ENCODE assay signal across 14 cellular contexts in the genomic region with DNA sequence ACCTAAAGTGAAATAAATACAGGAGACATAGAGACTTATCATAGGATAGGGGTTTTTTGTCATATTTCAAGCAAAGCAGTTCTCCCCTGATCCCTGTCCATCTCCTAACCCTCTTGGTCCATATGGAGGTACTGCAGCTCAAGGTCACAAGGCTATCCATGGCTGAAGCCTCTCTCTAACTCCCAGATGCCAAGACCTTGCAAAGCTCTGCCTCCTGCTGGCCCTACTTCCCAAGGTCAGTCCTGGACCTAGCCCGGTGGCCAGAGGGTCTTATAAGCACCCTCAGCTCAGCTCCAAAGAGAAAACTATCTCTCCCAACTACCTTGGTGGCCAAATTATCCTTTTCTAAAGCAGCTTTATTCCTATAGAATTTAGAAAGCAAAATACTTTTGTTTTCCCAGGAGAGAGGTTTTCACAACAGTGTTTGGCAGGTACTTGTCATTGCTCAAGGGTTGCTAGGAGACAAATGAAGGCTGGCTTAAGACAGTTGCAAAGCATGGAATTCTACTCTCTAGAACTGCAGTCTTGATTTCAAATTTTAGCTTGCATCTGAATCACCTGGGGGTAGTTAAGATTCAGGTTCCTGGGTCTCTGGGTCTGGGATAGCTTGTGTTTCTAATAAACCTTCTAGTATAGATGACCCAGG.
A peak's percentile ranks its signal among the peaks of the same experiment; 100 is the strongest.
DNase-seq lines count a peak whose midpoint lies in the region; ATAC-seq and TF ChIP-seq lines count a peak whose summit lies in the region.
"Had no signal": no experiment of that assay in that cellular context is flagged by ENCODE, and none has a peak within 500 bp of the region (broad histone marks: within the 10 kb centered on the region; RNA-seq: fewer than 3 reads in every experiment).

No MANE protein-coding gene starts in this region.

- no peak for TF ChIP-seq CTCF in activated CD8-positive, alpha-beta T cell treated with anti-CD3 and anti-CD28 coated beads for 36 hours (IDR thresholded peaks at IDR 0.05)
- no peak for TF ChIP-seq CTCF in adrenal gland (IDR thresholded peaks at IDR 0.05)

- H3K9me3 Mint-ChIP-seq in activated CD8-positive, alpha-beta T cell treated with anti-CD3 and anti-CD28 coated beads for 36 hours, result no peaks in the 10 kb centered on the region
- H3K9me3 Mint-ChIP-seq in activated CD8-positive, alpha-beta T cell treated with anti-CD3 and anti-CD28 coated beads, Interleukin-2, amount 10 ng/mL, durations not matched to agents 7 days and 5 days (ENCODE audit: insufficient read depth), result peaks cover 6% of the 10 kb centered on the region
- no peaks in the 10 kb centered on the region for H3K9me3 Mint-ChIP-seq in CD8-positive, alpha-beta memory T cell

- no peak overlapping the region for H3K4me3 ChIP-seq in CD8-positive, alpha-beta memory T cell (ENCODE audit: low read length)
- no peak overlapping the region for H3K4me3 ChIP-seq in adrenal gland
- H3K4me3 ChIP-seq: esophagus muscularis mucosa, upper lobe of right lung had no signal

- WGBS in adrenal gland, 4 donors, result 43 to 78% (median 55%) methylated on average over 1 of the region's 1 CpG

- no peaks in the 10 kb centered on the region for H3K36me3 ChIP-seq in CD8-positive, alpha-beta memory T cell (ENCODE audit: insufficient read depth, low read length)
- H3K36me3 ChIP-seq in adrenal gland (replicated peaks in 1 of 2), result no peaks in the 10 kb centered on the region
- H3K36me3 ChIP-seq: esophagus muscularis mucosa, upper lobe of right lung had no signal

- TF ChIP-seq POLR2A in adrenal gland (IDR thresholded peaks at IDR 0.05), result no peak

- CTCF ChIA-PET in activated CD8-positive, alpha-beta T cell treated with anti-CD3 and anti-CD28 coated beads for 36 hours (lab: Charles Lee), result interaction anchor here (0.6 to 5.3 kb wide), 8 partner anchors 13 to 926 kb away, joined by 3 to 31 read pairs (median 4); no protein-coding TSS in a partner anchor
- CTCF ChIA-PET in activated CD8-positive, alpha-beta T cell treated with anti-CD3 and anti-CD28 coated beads, Interleukin-2, amount 10 ng/mL, durations not matched to agents 7 days and 5 days (lab: Charles Lee), result interaction anchor here (1.0 to 5.4 kb wide), 10 partner anchors 9 to 340 kb away, joined by 3 to 40 read pairs (median 6); no protein-coding TSS in a partner anchor
- CTCF ChIA-PET in CD8-positive, alpha-beta memory T cell (lab: Charles Lee), result interaction anchor here (1.0 to 3.4 kb wide), 7 partner anchors 13 to 942 kb away, joined by 3 to 18 read pairs (median 5); no protein-coding TSS in a partner anchor

- no peak for DNase-seq in activated CD8-positive, alpha-beta T cell treated with anti-CD3 and anti-CD28 coated beads for 36 hours
- no peak for DNase-seq in activated CD8-positive, alpha-beta T cell treated with anti-CD3 and anti-CD28 coated beads, Interleukin-2, amount 10 ng/mL, durations not matched to agents 7 days and 5 days
- DNase-seq in CD8-positive, alpha-beta memory T cell, result no peak
- DNase-seq in T-helper 17 cell (no peak), fibroblast of peridontal ligament (ENCODE audit: extremely low read depth) (peak; percentile 7), adrenal gland (no peak)
- DNase-seq: activated T-cell treated with anti-CD3 and anti-CD28 coated beads for 4 hours, NCI-H82, SK-N-SH, upper lobe of right lung had no signal

- peaks cover 29% of the 10 kb centered on the region for H3K4me1 Mint-ChIP-seq in activated CD8-positive, alpha-beta T cell treated with anti-CD3 and anti-CD28 coated beads for 36 hours (ENCODE audit: low read depth)
- peaks cover 34% of the 10 kb centered on the region for H3K4me1 Mint-ChIP-seq in activated CD8-positive, alpha-beta T cell treated with anti-CD3 and anti-CD28 coated beads, Interleukin-2, amount 10 ng/mL, durations not matched to agents 7 days and 5 days (ENCODE audit: low read depth)
- peaks cover 37 to 42% (median 38%) of the 10 kb centered on the region in 3 donors for H3K4me1 Mint-ChIP-seq in CD8-positive, alpha-beta memory T cell
- H3K4me1 Mint-ChIP-seq in T-helper 17 cell, result peaks cover 19% of the 10 kb centered on the region

- H3K27me3 Mint-ChIP-seq in activated CD8-positive, alpha-beta T cell treated with anti-CD3 and anti-CD28 coated beads for 36 hours, result no peaks in the 10 kb centered on the region
- H3K27me3 Mint-ChIP-seq in activated CD8-positive, alpha-beta T cell treated with anti-CD3 and anti-CD28 coated beads, Interleukin-2, amount 10 ng/mL, durations not matched to agents 7 days and 5 days (ENCODE audit: low read depth), result no peaks in the 10 kb centered on the region
- H3K27me3 Mint-ChIP-seq in CD8-positive, alpha-beta memory T cell, result no peaks in the 10 kb centered on the region
- no peaks in the 10 kb centered on the region for H3K27me3 Mint-ChIP-seq in T-helper 17 cell

- H3K36me3 Mint-ChIP-seq in activated CD8-positive, alpha-beta T cell treated with anti-CD3 and anti-CD28 coated beads for 36 hours (ENCODE audit: low read depth), result no peaks in the 10 kb centered on the region
- H3K36me3 Mint-ChIP-seq in activated CD8-positive, alpha-beta T cell treated with anti-CD3 and anti-CD28 coated beads, Interleukin-2, amount 10 ng/mL, durations not matched to agents 7 days and 5 days (ENCODE audit: low read depth), result peaks cover 11% of the 10 kb centered on the region
- H3K36me3 Mint-ChIP-seq in CD8-positive, alpha-beta memory T cell, result peaks cover 0 to 7% (median 2%) of the 10 kb centered on the region in 3 donors
- no peaks in the 10 kb centered on the region for H3K36me3 Mint-ChIP-seq in T-helper 17 cell (ENCODE audit: low read depth)

- H3K27me3 ChIP-seq in CD8-positive, alpha-beta memory T cell (ENCODE audit: insufficient read depth, low read length, poor library complexity, severe bottlenecking), result no peaks in the 10 kb centered on the region
- no peaks in the 10 kb centered on the region for H3K27me3 ChIP-seq in adrenal gland
- H3K27me3 ChIP-seq: esophagus muscularis mucosa, upper lobe of right lung had no signal

- no peak overlapping the region for H3K4me3 Mint-ChIP-seq in activated CD8-positive, alpha-beta T cell treated with anti-CD3 and anti-CD28 coated beads for 36 hours
- no peak overlapping the region for H3K4me3 Mint-ChIP-seq in activated CD8-positive, alpha-beta T cell treated with anti-CD3 and anti-CD28 coated beads, Interleukin-2, amount 10 ng/mL, durations not matched to agents 7 days and 5 days
- H3K4me3 Mint-ChIP-seq in CD8-positive, alpha-beta memory T cell, result peak overlapping the region in 1 of 7 donors; percentile 71
- no peak overlapping the region for H3K4me3 Mint-ChIP-seq in T-helper 17 cell

- H3K9me3 ChIP-seq in CD8-positive, alpha-beta memory T cell (ENCODE audit: low read length), result no peaks in the 10 kb centered on the region
- H3K9me3 ChIP-seq in T-helper 17 cell (ENCODE audit: control insufficient read depth, low read length, poor library complexity, severe bottlenecking) (no peaks in the 10 kb centered on the region), adrenal gland (replicated peaks in 1 of 3) (no peaks in the 10 kb centered on the region)
- H3K9me3 ChIP-seq: esophagus muscularis mucosa, SK-N-SH, upper lobe of right lung had no signal

- POLR2A ChIA-PET in activated CD8-positive, alpha-beta T cell treated with anti-CD3 and anti-CD28 coated beads for 36 hours (lab: Charles Lee), result interaction anchor here (1.1 to 1.5 kb wide), 2 partner anchors 81 to 91 kb away, joined by 3 read pairs; no protein-coding TSS in a partner anchor
- POLR2A ChIA-PET in activated CD8-positive, alpha-beta T cell treated with anti-CD3 and anti-CD28 coated beads, Interleukin-2, amount 10 ng/mL, durations not matched to agents 7 days and 5 days (lab: Charles Lee), result interaction anchor here (1.4 kb wide), 1 partner anchor 17 kb away, joined by 3 read pairs; no protein-coding TSS in a partner anchor
- POLR2A ChIA-PET in CD8-positive, alpha-beta memory T cell (lab: Charles Lee), result interaction anchor here (0.6 kb wide), 1 partner anchor 17 kb away, joined by 3 read pairs; no protein-coding TSS in a partner anchor

- no peak for ATAC-seq in activated CD8-positive, alpha-beta T cell treated with anti-CD3 and anti-CD28 coated beads for 36 hours
- ATAC-seq in activated CD8-positive, alpha-beta T cell treated with anti-CD3 and anti-CD28 coated beads, Interleukin-2, amount 10 ng/mL, durations not matched to agents 7 days and 5 days, result no peak
- ATAC-seq in T-helper 17 cell (no peak), GM18498 (IDR thresholded peaks at IDR 0.05; ENCODE audit: unreplicated experiment) (no peak), HG03342 (IDR thresholded peaks at IDR 0.05; ENCODE audit: unreplicated experiment) (no peak)
- ATAC-seq: upper lobe of right lung had no signal

- H3K27ac Mint-ChIP-seq in activated CD8-positive, alpha-beta T cell treated with anti-CD3 and anti-CD28 coated beads for 36 hours, result peak overlapping the region; percentile 52
- H3K27ac Mint-ChIP-seq in activated CD8-positive, alpha-beta T cell treated with anti-CD3 and anti-CD28 coated beads, Interleukin-2, amount 10 ng/mL, durations not matched to agents 7 days and 5 days, result no peak overlapping the region
- peak overlapping the region; percentile 32 to 90 (median 75) for H3K27ac Mint-ChIP-seq in CD8-positive, alpha-beta memory T cell
- peak overlapping the region; percentile 75 for H3K27ac Mint-ChIP-seq in T-helper 17 cell

- intact Hi-C loops in activated CD8-positive, alpha-beta T cell treated with anti-CD3 and anti-CD28 coated beads for 36 hours (cut with micrococcal nuclease), result no loop called here
- intact Hi-C loops in adrenal gland (cut with DNase I), result no loop called here

- H3K27ac ChIP-seq in CD8-positive, alpha-beta memory T cell (ENCODE audit: low read depth, low read length), result peak overlapping the region; percentile 15
- H3K27ac ChIP-seq in adrenal gland, result no peak overlapping the region
- H3K27ac ChIP-seq: esophagus muscularis mucosa, HL-60, upper lobe of right lung had no signal

- peaks cover 28% of the 10 kb centered on the region for H3K4me1 ChIP-seq in CD8-positive, alpha-beta memory T cell (ENCODE audit: insufficient read depth, low read length)
- no peaks in the 10 kb centered on the region for H3K4me1 ChIP-seq in adrenal gland (replicated peaks in 1 of 2)
- H3K4me1 ChIP-seq: upper lobe of right lung had no signal
